Comparison of ENCODE assay signal across 13 cellular contexts in the genomic region with DNA sequence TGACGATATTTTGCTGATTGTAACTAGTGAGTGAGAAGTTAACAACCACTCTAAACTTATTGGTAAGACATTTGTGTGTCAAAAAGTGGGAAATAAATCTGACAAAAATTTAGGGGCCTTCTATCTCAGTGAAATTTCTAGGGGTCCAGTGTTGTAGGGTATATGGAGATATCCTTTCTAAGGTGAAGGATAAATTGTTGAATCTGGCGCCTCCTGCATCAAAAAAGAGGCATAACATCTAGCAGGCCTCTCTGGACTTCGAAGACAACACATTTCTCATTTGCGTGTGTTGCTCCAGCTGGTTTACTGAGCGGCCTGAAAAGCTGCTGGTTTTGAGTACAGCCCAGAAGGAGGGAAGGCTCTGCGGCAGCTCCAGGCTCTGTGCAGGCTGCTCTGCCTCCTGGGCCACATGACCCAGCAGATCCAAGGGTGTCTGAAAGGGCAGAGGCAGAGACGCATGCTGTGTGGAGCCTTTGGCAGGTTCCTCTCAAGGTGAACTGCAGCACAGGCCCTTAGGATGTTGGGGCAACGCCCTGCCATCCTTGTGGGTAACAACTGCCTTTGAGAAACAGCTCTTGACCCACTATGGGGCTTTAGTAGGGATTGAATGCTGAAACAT.
DNase-seq lines count a peak whose midpoint lies in the region; ATAC-seq and TF ChIP-seq lines count a peak whose summit lies in the region.
"Had no signal": no experiment of that assay in that cellular context is flagged by ENCODE, and none has a peak within 500 bp of the region (broad histone marks: within the 10 kb centered on the region; RNA-seq: fewer than 3 reads in every experiment).

No MANE protein-coding gene starts in this region.

- CTCF ChIA-PET in SK-N-SH (lab: Yijun Ruan, JAX): interaction anchor here (1.0 to 3.8 kb wide), 7 partner anchors 30 to 1008 kb away, joined by 3 to 28 read pairs (median 3); partner anchors contain the start of gene SHH

- POLR2A ChIA-PET in SK-N-SH (lab: Yijun Ruan, JAX): no interaction called here

- no peaks in the 10 kb centered on the region for H4K20me1 ChIP-seq in SK-N-SH (ENCODE audit: insufficient read depth)

- H3K4me2 ChIP-seq in SK-N-SH: no peak overlapping the region

- H3K4me1 ChIP-seq in SK-N-SH (ENCODE audit: control insufficient read depth in 1 of 2, insufficient read depth in 2 of 2, low read depth in 1 of 2, low read length in 1 of 2): peaks cover 0 to 11% of the 10 kb centered on the region in 2 experiments; a peak in 2 of 4 replicates
- no peaks in the 10 kb centered on the region for H3K4me1 ChIP-seq in foreskin keratinocyte

- DNase-seq in AG10803 (ENCODE audit: low read depth): no peak
- DNase-seq in GM13977 (ENCODE audit: low spot score): peak; percentile 7
- DNase-seq in SK-N-SH: no peak
- no peak for DNase-seq in foreskin keratinocyte
- no peak for DNase-seq in middle frontal gyrus (ENCODE audit: extremely low spot score, low spot score)
- no peak for DNase-seq in activated CD8-positive, alpha-beta memory T cell treated with anti-CD3 and anti-CD28 coated beads, Interleukin-2, amount 50 U/mL, for 4 hours
- no peak for DNase-seq in NCI-H1930 (lab: John Stamatoyannopoulos, UW)
- DNase-seq in activated naive CD4-positive, alpha-beta T cell (lab: John Stamatoyannopoulos, UW): no peak
- DNase-seq: activated B cell treated with CpG ODN at 0.5 μM for 24 hours; naive B cell; NCI-H2107; stimulated activated CD8-positive, alpha-beta memory T cell treated with anti-CD3 and anti-CD28 coated beads, Interleukin-4, amount 100 ng/mL, for 48 hours had no signal

- ATAC-seq in foreskin keratinocyte: peak; percentile 53
- ATAC-seq: activated T-helper 17 cell treated with anti-CD3 and anti-CD28 coated beads, Interleukin-2, amount 50 U/mL, for 72 hours had no signal

- H3K4me3 ChIP-seq in AG10803 (ENCODE audit: low read length) (no peak overlapping the region), SK-N-SH (ENCODE audit: low read depth in 2 of 2, low read length in 1 of 2) (no peak overlapping the region)

- H3K9me2 ChIP-seq in SK-N-SH: no peaks in the 10 kb centered on the region

- TF ChIP-seq RAD21 in SK-N-SH (IDR thresholded peaks at IDR 0.05; ENCODE audit: low read length): no peak

- peak; percentile 24 for TF ChIP-seq CTCF in AG10803 (conservative IDR thresholded peaks at IDR 0.05; ENCODE audit: low read length)
- TF ChIP-seq CTCF in GM13977 (IDR thresholded peaks at IDR 0.05; ENCODE audit: extremely low read depth, insufficient read depth, missing control alignments): peak; percentile 35
- TF ChIP-seq CTCF in SK-N-SH (IDR thresholded peaks at IDR 0.05): peak; percentile 50
- peak; percentile 46 for TF ChIP-seq CTCF in foreskin keratinocyte (conservative IDR thresholded peaks at IDR 0.05)

- H3K27me3 ChIP-seq in SK-N-SH (ENCODE audit: insufficient read depth) (no peaks in the 10 kb centered on the region), foreskin keratinocyte (no peaks in the 10 kb centered on the region)

- H3F3A ChIP-seq in SK-N-SH (replicated peaks; ENCODE audit: insufficient read depth): no peaks in the 10 kb centered on the region

- H3K9me3 ChIP-seq in SK-N-SH: no peaks in the 10 kb centered on the region

- no peak overlapping the region for H3K9ac ChIP-seq in SK-N-SH

- no peaks in the 10 kb centered on the region for H3K79me2 ChIP-seq in SK-N-SH (ENCODE audit: insufficient read depth)

- in situ Hi-C loops in GM13977 (cut with MboI; ENCODE audit: low pct_unique_long_range_greater_than_20kb, low sequenced_read_pairs, unreplicated experiment): loop anchor here (25.0 kb wide), 1 partner anchor 358 kb away; no protein-coding TSS in a partner anchor

- H2AFZ ChIP-seq in SK-N-SH (ENCODE audit: low read depth): no peak overlapping the region

- WGBS in SK-N-SH (ENCODE audit: low lambda C conversion rate): 95% methylated on average over 8 of the region's 8 CpGs

- peaks cover 4 to 18% of the 10 kb centered on the region in 2 experiments for H3K36me3 ChIP-seq in SK-N-SH (replicated peaks in 1 of 2; ENCODE audit: control insufficient read depth in 1 of 2, insufficient read depth in 2 of 2, low read length in 1 of 2)

- H3K27ac ChIP-seq in SK-N-SH (ENCODE audit: low read depth in 2 of 2, low read length in 1 of 2) (no peak overlapping the region), foreskin keratinocyte (no peak overlapping the region)

- TF ChIP-seq EP300 in SK-N-SH (IDR thresholded peaks at IDR 0.05; ENCODE audit: borderline replicate concordance in 1 of 2, low read depth in 1 of 2, low read length in 1 of 2): no peak

TF ChIP-seq in SK-N-SH, 30 proteins besides CTCF, POLR2A, EP300 and RAD21 (continues in another document):
- no peak for TF ChIP-seq MAX (IDR thresholded peaks at IDR 0.05; ENCODE audit: low read depth)
- no peak for TF ChIP-seq RFX5 (IDR thresholded peaks at IDR 0.05; ENCODE audit: low read length)
- no peak for TF ChIP-seq NFIC (IDR thresholded peaks at IDR 0.05; ENCODE audit: borderline replicate concordance)
- no peak for TF ChIP-seq RCOR1 (IDR thresholded peaks at IDR 0.05; ENCODE audit: low read length)
- TF ChIP-seq MEF2A (IDR thresholded peaks at IDR 0.05; ENCODE audit: borderline replicate concordance, low read depth): no peak
- TF ChIP-seq EZH2phosphoT487 (IDR thresholded peaks at IDR 0.05; ENCODE audit: borderline replicate concordance, low read depth): no peak
- TF ChIP-seq, protein P1, sequence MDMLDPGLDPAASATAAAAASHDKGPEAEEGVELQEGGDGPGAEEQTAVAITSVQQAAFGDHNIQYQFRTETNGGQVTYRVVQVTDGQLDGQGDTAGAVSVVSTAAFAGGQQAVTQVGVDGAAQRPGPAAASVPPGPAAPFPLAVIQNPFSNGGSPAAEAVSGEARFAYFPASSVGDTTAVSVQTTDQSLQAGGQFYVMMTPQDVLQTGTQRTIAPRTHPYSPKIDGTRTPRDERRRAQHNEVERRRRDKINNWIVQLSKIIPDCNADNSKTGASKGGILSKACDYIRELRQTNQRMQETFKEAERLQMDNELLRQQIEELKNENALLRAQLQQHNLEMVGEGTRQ (IDR thresholded peaks at IDR 0.05; ENCODE audit: borderline replicate concordance, low read depth, low read length): no peak
- no peak for TF ChIP-seq PBX3 (IDR thresholded peaks at IDR 0.05)
- no peak for TF ChIP-seq NRF1 (IDR thresholded peaks at IDR 0.05; ENCODE audit: low read depth, low read length)
- TF ChIP-seq FOXJ3 (CRISPR knock-in tag; IDR thresholded peaks at IDR 0.05): no peak
- TF ChIP-seq SMC3 (IDR thresholded peaks at IDR 0.05; ENCODE audit: low read depth, low read length): no peak
- TF ChIP-seq SIN3A (IDR thresholded peaks at IDR 0.05; ENCODE audit: borderline replicate concordance, low read depth, low read length): no peak
- TF ChIP-seq IRF3 (IDR thresholded peaks at IDR 0.05; ENCODE audit: low read depth, low read length): no peak
- TF ChIP-seq GABPA (IDR thresholded peaks at IDR 0.05; ENCODE audit: low read depth): no peak
- TF ChIP-seq, protein P2, sequence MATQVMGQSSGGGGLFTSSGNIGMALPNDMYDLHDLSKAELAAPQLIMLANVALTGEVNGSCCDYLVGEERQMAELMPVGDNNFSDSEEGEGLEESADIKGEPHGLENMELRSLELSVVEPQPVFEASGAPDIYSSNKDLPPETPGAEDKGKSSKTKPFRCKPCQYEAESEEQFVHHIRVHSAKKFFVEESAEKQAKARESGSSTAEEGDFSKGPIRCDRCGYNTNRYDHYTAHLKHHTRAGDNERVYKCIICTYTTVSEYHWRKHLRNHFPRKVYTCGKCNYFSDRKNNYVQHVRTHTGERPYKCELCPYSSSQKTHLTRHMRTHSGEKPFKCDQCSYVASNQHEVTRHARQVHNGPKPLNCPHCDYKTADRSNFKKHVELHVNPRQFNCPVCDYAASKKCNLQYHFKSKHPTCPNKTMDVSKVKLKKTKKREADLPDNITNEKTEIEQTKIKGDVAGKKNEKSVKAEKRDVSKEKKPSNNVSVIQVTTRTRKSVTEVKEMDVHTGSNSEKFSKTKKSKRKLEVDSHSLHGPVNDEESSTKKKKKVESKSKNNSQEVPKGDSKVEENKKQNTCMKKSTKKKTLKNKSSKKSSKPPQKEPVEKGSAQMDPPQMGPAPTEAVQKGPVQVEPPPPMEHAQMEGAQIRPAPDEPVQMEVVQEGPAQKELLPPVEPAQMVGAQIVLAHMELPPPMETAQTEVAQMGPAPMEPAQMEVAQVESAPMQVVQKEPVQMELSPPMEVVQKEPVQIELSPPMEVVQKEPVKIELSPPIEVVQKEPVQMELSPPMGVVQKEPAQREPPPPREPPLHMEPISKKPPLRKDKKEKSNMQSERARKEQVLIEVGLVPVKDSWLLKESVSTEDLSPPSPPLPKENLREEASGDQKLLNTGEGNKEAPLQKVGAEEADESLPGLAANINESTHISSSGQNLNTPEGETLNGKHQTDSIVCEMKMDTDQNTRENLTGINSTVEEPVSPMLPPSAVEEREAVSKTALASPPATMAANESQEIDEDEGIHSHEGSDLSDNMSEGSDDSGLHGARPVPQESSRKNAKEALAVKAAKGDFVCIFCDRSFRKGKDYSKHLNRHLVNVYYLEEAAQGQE (IDR thresholded peaks at IDR 0.05; ENCODE audit: low read depth, low read length): no peak
- no peak for TF ChIP-seq TAF1 (IDR thresholded peaks at IDR 0.05; ENCODE audit: borderline replicate concordance, low read depth, low read length)
